Comparison of ENCODE assay signal across 1 cellular context in the genomic region with DNA sequence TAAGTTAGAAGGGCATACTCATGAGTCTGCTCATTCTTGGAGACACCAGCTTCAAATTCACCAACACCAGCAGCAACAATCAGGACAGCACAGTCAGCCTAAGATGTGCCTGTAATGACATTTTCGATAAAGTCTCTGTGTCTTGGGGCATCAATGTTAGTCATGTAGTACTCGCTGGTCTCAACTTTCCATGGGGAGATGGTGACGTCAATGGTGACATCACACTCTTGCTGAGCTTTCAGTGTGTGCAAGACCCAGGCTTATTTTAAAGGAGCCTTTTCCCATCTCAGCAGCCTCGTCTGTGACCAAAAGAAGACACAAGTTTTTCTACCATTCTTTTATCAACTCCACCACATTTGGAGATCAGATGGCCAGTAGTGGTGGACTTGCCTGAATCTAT.
TF ChIP-seq lines count a peak whose summit lies in the region.

No MANE protein-coding gene starts in this region.

TF ChIP-seq in K562, 482 proteins besides CTCF, POLR2A, EP300 and RAD21 (continued from another document):
- TF ChIP-seq COPS2 (conservative IDR thresholded peaks at IDR 0.05) (no peak), FOXP1 (CRISPR knock-in tag; IDR thresholded peaks at IDR 0.05) (no peak), ZBTB17 (CRISPR knock-in tag; IDR thresholded peaks at IDR 0.05) (no peak), ZNF699 (CRISPR knock-in tag; IDR thresholded peaks at IDR 0.05; ENCODE audit: insufficient replicate concordance) (no peak), IRF2 (CRISPR knock-in tag; IDR thresholded peaks at IDR 0.05) (no peak), ZNF316 (IDR thresholded peaks at IDR 0.05) (no peak), HDAC2 (IDR thresholded peaks at IDR 0.05) (no peak), POLR2AphosphoS5 (IDR thresholded peaks at IDR 0.05; ENCODE audit: control insufficient read depth, insufficient read depth, low read depth, low read length) (no peak), NELFE (IDR thresholded peaks at IDR 0.05; ENCODE audit: insufficient read depth, insufficient read length) (no peak)
- TF ChIP-seq, protein P1, sequence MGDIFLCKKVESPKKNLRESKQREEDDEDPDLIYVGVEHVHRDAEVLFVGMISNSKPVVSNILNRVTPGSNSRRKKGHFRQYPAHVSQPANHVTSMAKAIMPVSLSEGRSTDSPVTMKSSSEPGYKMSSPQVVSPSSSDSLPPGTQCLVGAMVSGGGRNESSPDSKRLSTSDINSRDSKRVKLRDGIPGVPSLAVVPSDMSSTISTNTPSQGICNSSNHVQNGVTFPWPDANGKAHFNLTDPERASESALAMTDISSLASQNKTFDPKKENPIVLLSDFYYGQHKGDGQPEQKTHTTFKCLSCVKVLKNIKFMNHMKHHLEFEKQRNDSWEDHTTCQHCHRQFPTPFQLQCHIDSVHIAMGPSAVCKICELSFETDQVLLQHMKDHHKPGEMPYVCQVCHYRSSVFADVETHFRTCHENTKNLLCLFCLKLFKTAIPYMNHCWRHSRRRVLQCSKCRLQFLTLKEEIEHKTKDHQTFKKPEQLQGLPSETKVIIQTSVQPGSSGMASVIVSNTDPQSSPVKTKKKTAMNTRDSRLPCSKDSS (IDR thresholded peaks at IDR 0.05; ENCODE audit: low read depth, partially characterized antibody), result no peak
TF ChIP-seq in K562: peak in this region for 8.
